Comparison of ENCODE assay signal across 13 cellular contexts in genomic region chr1:155009221-155009711, GRCh38. TPM values are rescaled to one million over a fixed set of nuclear protein-coding genes. Genes with fewer than 3 reads are reported as not detected.
DNase-seq lines count a peak whose midpoint lies in the region; ATAC-seq, FAIRE-seq and TF ChIP-seq lines count a peak whose summit lies in the region.
"Had no signal": no experiment of that assay in that cellular context is flagged by ENCODE, and none has a peak within 500 bp of the region (broad histone marks: within the 10 kb centered on the region; RNA-seq: fewer than 3 reads in every experiment).

No MANE protein-coding gene starts in this region.

- H3K4me3 ChIP-seq in heart right ventricle (peak overlapping the region in 3 of 10 donors; percentile 24 to 54 (median 25)), bronchial epithelial cell (ENCODE audit: low read depth, low read length) (peak overlapping the region; percentile 35), mononuclear cell (ENCODE audit: low read length) (peak overlapping the region; percentile 53), upper lobe of right lung (peak overlapping the region; percentile 41)
- H3K4me3 ChIP-seq: testis had no signal

- WGBS in heart right ventricle, 2 donors, result 88 to 92% methylated on average over 12 of the region's 12 CpGs

- no peaks in the 10 kb centered on the region for H3K27me3 ChIP-seq in heart right ventricle
- no peaks in the 10 kb centered on the region for H3K27me3 ChIP-seq in bronchial epithelial cell (ENCODE audit: control insufficient read depth, insufficient read depth, low read length)
- H3K27me3 ChIP-seq in mononuclear cell (ENCODE audit: insufficient read depth, low read length), result no peaks in the 10 kb centered on the region
- H3K27me3 ChIP-seq in upper lobe of right lung, result no peaks in the 10 kb centered on the region
- H3K27me3 ChIP-seq: testis had no signal

- H3K4me1 ChIP-seq in heart right ventricle (peaks cover 22 to 97% (median 73%) of the 10 kb centered on the region in 9 donors), mononuclear cell (ENCODE audit: insufficient read depth, low read length) (peaks cover 97% of the 10 kb centered on the region), upper lobe of right lung (peaks cover 85% of the 10 kb centered on the region)

- FAIRE-seq in bronchial epithelial cell (lab: Jason Lieb, UNC) (no peak), HTR-8/SVneo (lab: Jason Lieb, UNC) (no peak)
- FAIRE-seq: GM18507 had no signal

- no peaks in the 10 kb centered on the region for H3K9me3 ChIP-seq in heart right ventricle
- no peaks in the 10 kb centered on the region for H3K9me3 ChIP-seq in mononuclear cell (ENCODE audit: low read depth, low read length)
- H3K9me3 ChIP-seq in upper lobe of right lung, result no peaks in the 10 kb centered on the region
- H3K9me3 ChIP-seq: testis had no signal

- TF ChIP-seq CTCF in heart right ventricle (IDR thresholded peaks at IDR 0.05) (no peak), bronchial epithelial cell (IDR thresholded peaks at IDR 0.05; ENCODE audit: insufficient read depth, low read length, severe bottlenecking) (no peak), upper lobe of right lung (IDR thresholded peaks at IDR 0.05) (no peak)

- H3K36me3 ChIP-seq in heart right ventricle (peaks cover 0 to 9% (median 0%) of the 10 kb centered on the region in 9 donors), bronchial epithelial cell (ENCODE audit: control insufficient read depth, insufficient read depth, low read length) (peaks cover 51% of the 10 kb centered on the region), upper lobe of right lung (peaks cover 4% of the 10 kb centered on the region)

- no peak for ATAC-seq in heart right ventricle
- no peak for ATAC-seq in Right ventricle myocardium superior (ENCODE audit: poor library complexity)
- ATAC-seq in upper lobe of right lung, result no peak
- ATAC-seq: HCT116 had no signal

- no peak for DNase-seq in heart right ventricle
- DNase-seq in Right ventricle myocardium superior, result no peak
- DNase-seq in bronchial epithelial cell (ENCODE audit: low read depth), result no peak
- DNase-seq in upper lobe of right lung, result no peak
- no peak for DNase-seq in activated gamma-delta T cell treated with Interleukin-2 at 50 U/mL for 16 hours
- no peak for DNase-seq in H4 (ENCODE audit: low spot score)
- no peak for DNase-seq in HTR-8/SVneo (ENCODE audit: insufficient read length, low spot score)
- DNase-seq: testis had no signal

- intact Hi-C loops in heart right ventricle (cut with DNase I) (loop anchor here in 1 of 10 donors (10.0 kb wide), 1 partner anchor 56 kb away; the partner anchor contains the start of gene EFNA4), Right ventricle myocardium superior (cut with DNase I) (no loop called here), upper lobe of right lung (cut with DNase I) (no loop called here)

- peak overlapping the region in 7 of 10 donors; percentile 83 to 98 (median 95) for H3K27ac ChIP-seq in heart right ventricle
- peak overlapping the region; percentile 93 for H3K27ac ChIP-seq in upper lobe of right lung

RNA-seq across cellular contexts. Expression of gene ZBTB7B, which starts 6.7 kb away (rescaled TPM):
- total RNA-seq in heart right ventricle, result 10 to 100 TPM; 25.7 to 54.7 (median 34.5) TPM
- 10 to 100 TPM; 41.1 to 51.6 TPM for polyA plus RNA-seq in heart right ventricle
- 44.1 TPM for total RNA-seq in Right ventricle myocardium superior
- total RNA-seq in bronchial epithelial cell, result 46.1 and 112 TPM in 2 replicates
- total RNA-seq in mononuclear cell, result 39.6 TPM
- total RNA-seq in upper lobe of right lung, result 80.4 TPM
- 8.3 and 10.6 TPM in 2 replicates for total RNA-seq in H4 (2014; rRNA removed; shearing (Covaris generic))

RNA-seq across cellular contexts. Expression of gene LENEP, which starts 15.9 kb away (rescaled TPM):
- total RNA-seq in heart right ventricle (not detected), Right ventricle myocardium superior (not detected), bronchial epithelial cell (0.51 TPM in 1 of 2 replicates, not detected in the other), mononuclear cell (0.63 TPM), upper lobe of right lung (not detected)
- polyA plus RNA-seq in heart right ventricle, result not detected
- total RNA-seq in H4 (2014; rRNA removed; shearing (Covaris generic)), result not detected in 2 replicates

RNA-seq across cellular contexts. Expression of gene DCST2, which starts 24.3 kb away (rescaled TPM):
- total RNA-seq in heart right ventricle (under 1 TPM in 9 of 10 donors, not detected in 1; 0.15 to 0.67 (median 0.30) TPM), Right ventricle myocardium superior (0.16 TPM), bronchial epithelial cell (under 0.01 and 0.13 TPM in 2 replicates), mononuclear cell (0.10 TPM), upper lobe of right lung (1.5 TPM)
- 1 to 10 TPM in 1 of 2 donors, under 1 TPM in 1; 0.38 to 1.8 TPM for polyA plus RNA-seq in heart right ventricle
- total RNA-seq in H4 (2014; rRNA removed; shearing (Covaris generic)), result not detected in 2 replicates

RNA-seq across cellular contexts. Expression of gene DCST1, which starts 24.4 kb away (rescaled TPM):
- total RNA-seq in heart right ventricle (not detected), Right ventricle myocardium superior (not detected), bronchial epithelial cell (not detected in 2 replicates), mononuclear cell (0.21 TPM), upper lobe of right lung (not detected)
- under 1 TPM in 1 of 2 donors, not detected in 1; 0.29 TPM for polyA plus RNA-seq in heart right ventricle
- total RNA-seq in H4 (2014; rRNA removed; shearing (Covaris generic)), result not detected in 2 replicates
- total RNA-seq: HT1080; T-helper 1 cell treated with Interleukin-12 subunit alpha and Interleukin-12 subunit beta and Interleukin-4 antibody, amounts not matched to agents 30 ng/mL and 1 ng/mL, for 36 hours had no signal

RNA-seq across cellular contexts. Expression of gene FLAD1, which starts 26.1 kb away (rescaled TPM):
- total RNA-seq in heart right ventricle (10 to 100 TPM; 20.1 to 36.8 (median 24.1) TPM), Right ventricle myocardium superior (34.7 TPM), bronchial epithelial cell (40.8 and 49.3 TPM in 2 replicates), mononuclear cell (11.3 TPM), upper lobe of right lung (29.0 TPM)
- polyA plus RNA-seq in heart right ventricle, result 10 to 100 TPM; 25.1 to 41.6 TPM
- total RNA-seq in H4 (2014; rRNA removed; shearing (Covaris generic)), result 31.4 and 37.9 TPM in 2 replicates
